ENCODE assay signal across 8 cellular contexts in the genomic region with DNA sequence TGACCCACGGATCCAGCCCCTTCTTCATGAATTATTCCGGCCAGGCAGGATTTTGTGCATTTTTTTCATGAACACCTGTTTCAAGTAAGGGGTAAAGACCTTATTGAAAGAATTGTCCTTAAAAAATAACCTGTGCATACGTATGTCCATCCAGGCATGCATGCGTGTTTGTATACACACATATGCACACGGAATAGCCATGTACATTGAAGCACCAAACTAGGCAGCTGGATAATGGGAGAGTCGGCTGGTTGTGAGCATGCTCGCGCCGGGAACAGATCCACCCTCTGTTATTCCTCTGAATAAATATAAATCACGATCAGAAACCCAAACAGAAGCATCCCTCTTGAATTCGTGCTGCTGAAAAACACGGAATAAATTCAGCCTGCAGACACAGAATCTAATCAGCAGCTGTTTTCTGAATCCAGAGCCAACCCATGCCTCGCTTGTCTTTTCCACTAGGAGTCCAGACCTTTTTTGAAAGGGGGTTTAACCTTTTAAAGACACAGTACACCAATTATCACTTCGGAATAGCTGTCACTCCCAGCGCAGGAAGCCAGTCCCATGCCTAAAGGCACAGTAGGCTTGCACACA. TPM values are rescaled to one million over a fixed set of nuclear protein-coding genes. Genes with fewer than 3 reads are reported as not detected.
DNase-seq lines count a peak whose midpoint lies in the region; ATAC-seq lines count a peak whose summit lies in the region.

A gene (minus strand): TSS at position 473 of the 594 bp plus-strand sequence.

- peaks cover 5% of the 10 kb centered on the region for H3K9me3 Mint-ChIP-seq in activated CD4-positive, alpha-beta memory T cell treated with anti-CD3 and anti-CD28 coated beads for 36 hours

- peaks cover 71% of the 10 kb centered on the region for H3K4me1 Mint-ChIP-seq in activated CD4-positive, alpha-beta memory T cell treated with anti-CD3 and anti-CD28 coated beads for 36 hours (ENCODE audit: low read depth)

- DNase-seq in DMS153 (lab: John Stamatoyannopoulos, UW), result peak; percentile 70
- DNase-seq in NCI-H1105 treated with DMSO at 0.1 percent for 48 hours (lab: John Stamatoyannopoulos, UW), result peak; percentile 66
- no peak for DNase-seq in activated CD4-positive, alpha-beta memory T cell treated with anti-CD3 and anti-CD28 coated beads for 36 hours
- peak; percentile 61 for DNase-seq in globus pallidus (ENCODE audit: low spot score)
- DNase-seq in occipital lobe (lab: John Stamatoyannopoulos, UW), result peak; percentile 35
- DNase-seq in SIG-M5 (lab: John Stamatoyannopoulos, UW), result no peak

- CTCF ChIA-PET in activated CD4-positive, alpha-beta memory T cell treated with anti-CD3 and anti-CD28 coated beads for 36 hours (lab: Charles Lee), result interaction anchor here (0.7 to 2.4 kb wide), 5 partner anchors 27 to 848 kb away, joined by 3 to 8 read pairs (median 3); a partner anchor contains a TSS

- intact Hi-C loops in activated CD4-positive, alpha-beta memory T cell treated with anti-CD3 and anti-CD28 coated beads for 36 hours (cut with micrococcal nuclease), result loop anchor here (2.0 to 5.0 kb wide), 4 partner anchors 20 to 176 kb away; no protein-coding TSS in a partner anchor

- no peaks in the 10 kb centered on the region for H3K27me3 Mint-ChIP-seq in activated CD4-positive, alpha-beta memory T cell treated with anti-CD3 and anti-CD28 coated beads for 36 hours

- ATAC-seq in GM18498 (IDR thresholded peaks at IDR 0.05; ENCODE audit: unreplicated experiment) (no peak), HG02973 (IDR thresholded peaks at IDR 0.05; ENCODE audit: unreplicated experiment) (no peak)

- H3K4me3 Mint-ChIP-seq in activated CD4-positive, alpha-beta memory T cell treated with anti-CD3 and anti-CD28 coated beads for 36 hours, result peak within 1 kb of the TSS; percentile 92

- H3K27ac Mint-ChIP-seq in activated CD4-positive, alpha-beta memory T cell treated with anti-CD3 and anti-CD28 coated beads for 36 hours, result peak within 1 kb of the TSS; percentile 97

- POLR2A ChIA-PET in activated CD4-positive, alpha-beta memory T cell treated with anti-CD3 and anti-CD28 coated beads for 36 hours (lab: Charles Lee), result interaction anchor here (1.1 to 3.0 kb wide), 3 partner anchors 16 to 99 kb away, joined by 3 to 15 read pairs (median 3); no protein-coding TSS in a partner anchor

- no peaks in the 10 kb centered on the region for H3K36me3 Mint-ChIP-seq in activated CD4-positive, alpha-beta memory T cell treated with anti-CD3 and anti-CD28 coated beads for 36 hours

RNA-seq across cellular contexts. Expression of the gene that starts here (rescaled TPM):
- 10 to 100 TPM; 25.3 to 26.2 TPM for total RNA-seq in activated CD4-positive, alpha-beta memory T cell treated with anti-CD3 and anti-CD28 coated beads for 36 hours
- total RNA-seq in occipital lobe, result 21.5 TPM

Comparison
In these comparisons a context has a peak if more than half of its experiments do, and no peak if none do; other contexts are left out.
1. DNase-seq: peak in DMS153 (single experiment), NCI-H1105 treated with DMSO at 0.1 percent for 48 hours (single experiment), globus pallidus (single experiment) and occipital lobe (single experiment); none in activated CD4-positive, alpha-beta memory T cell treated with anti-CD3 and anti-CD28 coated beads for 36 hours (single experiment) and SIG-M5 (single experiment).